ENCODE assay signal across 22 cellular contexts in genomic region chr17:77248216-77249054, GRCh38.
A peak's percentile ranks its signal among the peaks of the same experiment; 100 is the strongest.
DNase-seq lines count a peak whose midpoint lies in the region; ATAC-seq and TF ChIP-seq lines count a peak whose summit lies in the region.
"Had no signal": no experiment of that assay in that cellular context is flagged by ENCODE, and none has a peak within 500 bp of the region (broad histone marks: within the 10 kb centered on the region; RNA-seq: fewer than 3 reads in every experiment).

No MANE protein-coding gene starts in this region.

- no peak overlapping the region for H3K27ac Mint-ChIP-seq in T-helper 2 cell treated with Interferon-gamma antibody and Interleukin-4, amounts not matched to agents 5 μg/mL and 100 μg/mL, for 36 hours
- no peak overlapping the region for H3K27ac Mint-ChIP-seq in WTC11
- H3K27ac Mint-ChIP-seq in activated CD4-positive, alpha-beta memory T cell treated with anti-CD3 and anti-CD28 coated beads for 36 hours, result no peak overlapping the region
- H3K27ac Mint-ChIP-seq: activated naive CD4-positive, alpha-beta T cell treated with anti-CD3 and anti-CD28 coated beads, Interleukin-2, amount 50 U/mL, for 72 hours had no signal

- DNase-seq in T-helper 2 cell treated with Interferon-gamma antibody and Interleukin-4, amounts not matched to agents 5 μg/mL and 100 μg/mL, for 36 hours (ENCODE audit: low spot score), result no peak
- no peak for DNase-seq in T-helper 2 cell
- no peak for DNase-seq in WTC11 (ENCODE audit: low spot score)
- peak; percentile 19 for DNase-seq in myocyte (ENCODE audit: low read depth)
- DNase-seq in COR-L47 (lab: John Stamatoyannopoulos, UW), result no peak
- DNase-seq in ureter (ENCODE audit: low spot score), result no peak
- no peak for DNase-seq in GM10266 (ENCODE audit: extremely low spot score)
- no peak for DNase-seq in activated CD4-positive, alpha-beta memory T cell treated with anti-CD3 and anti-CD28 coated beads for 36 hours
- DNase-seq: activated CD8-positive, alpha-beta T cell treated with anti-CD3 and anti-CD28 coated beads, Interleukin-2, amount 10 ng/mL, durations not matched to agents 7 days and 5 days; activated T-cell treated with anti-CD3 and anti-CD28 coated beads, Interleukin-2, amount 50 U/mL, for 4 hours; Kasumi-1; left ventricle myocardium superior; NCI-H1105; NCI-H2107; NCI-H69; OCI-M1; posterior cingulate gyrus; SIG-M5; stimulated activated CD4-positive, alpha-beta T cell treated with anti-CD3 and anti-CD28 coated beads, Interleukin-2, amount 100 ng/mL, for 24 hours; upper lobe of left lung had no signal

- no peak for ATAC-seq in WTC11
- ATAC-seq: activated CD8-positive, alpha-beta T cell treated with anti-CD3 and anti-CD28 coated beads, Interleukin-2, amount 10 ng/mL, durations not matched to agents 7 days and 5 days; activated T-cell treated with anti-CD3 and anti-CD28 coated beads, Interleukin-2, amount 50 U/mL, for 4 hours had no signal

- POLR2A ChIA-PET in WTC11 (lab: Charles Lee), result no interaction called here
- POLR2A ChIA-PET in activated CD4-positive, alpha-beta memory T cell treated with anti-CD3 and anti-CD28 coated beads for 36 hours (lab: Charles Lee), result no interaction called here

- no peaks in the 10 kb centered on the region for H3K36me3 Mint-ChIP-seq in T-helper 2 cell treated with Interferon-gamma antibody and Interleukin-4, amounts not matched to agents 5 μg/mL and 100 μg/mL, for 36 hours (ENCODE audit: low read depth)
- no peaks in the 10 kb centered on the region for H3K36me3 Mint-ChIP-seq in WTC11
- H3K36me3 Mint-ChIP-seq in activated CD4-positive, alpha-beta memory T cell treated with anti-CD3 and anti-CD28 coated beads for 36 hours, result no peaks in the 10 kb centered on the region
- H3K36me3 Mint-ChIP-seq: activated naive CD4-positive, alpha-beta T cell treated with anti-CD3 and anti-CD28 coated beads, Interleukin-2, amount 50 U/mL, for 72 hours; CD14-positive monocyte had no signal

- H3K4me1 Mint-ChIP-seq in T-helper 2 cell treated with Interferon-gamma antibody and Interleukin-4, amounts not matched to agents 5 μg/mL and 100 μg/mL, for 36 hours (ENCODE audit: low read depth), result peaks cover 17% of the 10 kb centered on the region
- peaks cover 9% of the 10 kb centered on the region; the same call in 1 of the 2 replicates for H3K4me1 Mint-ChIP-seq in WTC11
- peaks cover 9% of the 10 kb centered on the region for H3K4me1 Mint-ChIP-seq in activated CD4-positive, alpha-beta memory T cell treated with anti-CD3 and anti-CD28 coated beads for 36 hours (ENCODE audit: low read depth)

- H3K27me3 Mint-ChIP-seq in T-helper 2 cell treated with Interferon-gamma antibody and Interleukin-4, amounts not matched to agents 5 μg/mL and 100 μg/mL, for 36 hours (ENCODE audit: low read depth), result peaks cover 15% of the 10 kb centered on the region
- H3K27me3 Mint-ChIP-seq in WTC11 (ENCODE audit: low read depth), result peaks cover 23% of the 10 kb centered on the region
- H3K27me3 Mint-ChIP-seq in activated CD4-positive, alpha-beta memory T cell treated with anti-CD3 and anti-CD28 coated beads for 36 hours, result peaks cover 14% of the 10 kb centered on the region

- CTCF ChIA-PET in WTC11 (lab: Charles Lee), result interaction anchor here (0.6 to 1.6 kb wide), 6 partner anchors 33 to 381 kb away, joined by 3 to 10 read pairs (median 4); no protein-coding TSS in a partner anchor
- CTCF ChIA-PET in activated CD4-positive, alpha-beta memory T cell treated with anti-CD3 and anti-CD28 coated beads for 36 hours (lab: Charles Lee), result interaction anchor here (0.7 to 2.5 kb wide), 8 partner anchors 12 to 192 kb away, joined by 3 to 38 read pairs (median 4); no protein-coding TSS in a partner anchor

- no peaks in the 10 kb centered on the region for H3K9me3 Mint-ChIP-seq in T-helper 2 cell treated with Interferon-gamma antibody and Interleukin-4, amounts not matched to agents 5 μg/mL and 100 μg/mL, for 36 hours
- H3K9me3 Mint-ChIP-seq in WTC11, result no peaks in the 10 kb centered on the region
- H3K9me3 Mint-ChIP-seq in activated CD4-positive, alpha-beta memory T cell treated with anti-CD3 and anti-CD28 coated beads for 36 hours, result no peaks in the 10 kb centered on the region
- H3K9me3 Mint-ChIP-seq: activated naive CD4-positive, alpha-beta T cell treated with anti-CD3 and anti-CD28 coated beads, Interleukin-2, amount 50 U/mL, for 72 hours; activated T-cell treated with anti-CD3 and anti-CD28 coated beads, Interleukin-2, amount 50 U/mL, for 4 hours had no signal

- intact Hi-C loops in activated CD4-positive, alpha-beta memory T cell treated with anti-CD3 and anti-CD28 coated beads for 36 hours (cut with micrococcal nuclease), result loop anchor here (5.0 kb wide), 1 partner anchor 381 kb away; the partner anchor contains the start of gene MGAT5B

- H3K4me3 Mint-ChIP-seq in T-helper 2 cell treated with Interferon-gamma antibody and Interleukin-4, amounts not matched to agents 5 μg/mL and 100 μg/mL, for 36 hours, result peak overlapping the region; percentile 37
- H3K4me3 Mint-ChIP-seq in WTC11, result peak overlapping the region; percentile 36
- no peak overlapping the region for H3K4me3 Mint-ChIP-seq in activated CD4-positive, alpha-beta memory T cell treated with anti-CD3 and anti-CD28 coated beads for 36 hours

- TF ChIP-seq CTCF in WTC11 (IDR thresholded peaks at IDR 0.05) (no peak), GM10266 (IDR thresholded peaks at IDR 0.05; ENCODE audit: control insufficient read depth, insufficient read depth, low read depth, missing control alignments) (no peak)

TF ChIP-seq in WTC11, 78 proteins besides CTCF, POLR2A, EP300 and RAD21:
- no peak for TF ChIP-seq MYBL2 (CRISPR knock-in tag; IDR thresholded peaks at IDR 0.05)
- TF ChIP-seq, protein P1, sequence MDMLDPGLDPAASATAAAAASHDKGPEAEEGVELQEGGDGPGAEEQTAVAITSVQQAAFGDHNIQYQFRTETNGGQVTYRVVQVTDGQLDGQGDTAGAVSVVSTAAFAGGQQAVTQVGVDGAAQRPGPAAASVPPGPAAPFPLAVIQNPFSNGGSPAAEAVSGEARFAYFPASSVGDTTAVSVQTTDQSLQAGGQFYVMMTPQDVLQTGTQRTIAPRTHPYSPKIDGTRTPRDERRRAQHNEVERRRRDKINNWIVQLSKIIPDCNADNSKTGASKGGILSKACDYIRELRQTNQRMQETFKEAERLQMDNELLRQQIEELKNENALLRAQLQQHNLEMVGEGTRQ (CRISPR knock-in tag; IDR thresholded peaks at IDR 0.05), result no peak
